ENCODE assay signal across 8 cellular contexts in the genomic region with DNA sequence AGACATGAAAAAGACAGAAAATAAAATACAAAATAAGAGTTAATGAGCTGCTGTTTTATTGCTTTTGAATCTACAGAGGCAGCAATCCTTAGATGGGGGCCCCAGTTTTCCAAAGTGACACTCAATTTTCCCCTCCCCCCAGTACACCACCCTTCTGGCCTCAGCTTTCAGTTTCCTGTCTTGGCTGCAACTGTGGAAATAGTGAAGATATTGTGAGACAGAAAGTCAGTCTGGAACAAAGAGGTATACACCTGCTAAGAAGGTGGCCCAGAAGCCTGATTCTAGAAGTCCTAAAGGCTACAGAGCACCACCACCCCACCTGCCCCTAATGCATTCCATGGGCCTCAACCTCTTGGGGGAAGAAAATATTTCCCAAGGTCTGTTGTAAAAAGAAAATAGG. TPM values are rescaled to one million over a fixed set of nuclear protein-coding genes. Genes with fewer than 3 reads are reported as not detected.
DNase-seq lines count a peak whose midpoint lies in the region; ATAC-seq and TF ChIP-seq lines count a peak whose summit lies in the region.

No MANE protein-coding gene starts in this region.

- no peak overlapping the region for H3K9ac ChIP-seq in DND-41 (ENCODE audit: low read depth, low read length)

- H3K4me1 ChIP-seq in DND-41 (ENCODE audit: insufficient read depth, low read length), result peaks cover 13% of the 10 kb centered on the region

- H3K27ac Mint-ChIP-seq in brain (peak overlapping the region; percentile 64 to 99 (median 93)), nephron progenitor cell (no peak overlapping the region)

- H3K9me3 Mint-ChIP-seq in brain (no peaks in the 10 kb centered on the region), nephron progenitor cell (no peaks in the 10 kb centered on the region)

- H3K4me3 ChIP-seq in DND-41 (ENCODE audit: low read depth in 1 of 2, low read length in 2 of 2), result no peak overlapping the region

- no peak overlapping the region for H3K27ac ChIP-seq in DND-41 (ENCODE audit: low read length)

- H3K27me3 Mint-ChIP-seq in brain, result peaks cover 15% of the 10 kb centered on the region
- H3K27me3 Mint-ChIP-seq in nephron progenitor cell (ENCODE audit: low read depth, poor library complexity), result no peaks in the 10 kb centered on the region

- H3K4me2 ChIP-seq in DND-41 (ENCODE audit: insufficient read depth, low read length), result no peak overlapping the region

- ATAC-seq in DND-41 (ENCODE audit: insufficient read depth, low read depth), result peak; percentile 53; the same call in 2 of the 3 replicates
- no peak for ATAC-seq in GM18873 (IDR thresholded peaks at IDR 0.05; ENCODE audit: low FRiP score, unreplicated experiment)

- H2AFZ ChIP-seq in DND-41 (ENCODE audit: low read depth, low read length), result no peak overlapping the region

- no peaks in the 10 kb centered on the region for H4K20me1 ChIP-seq in DND-41 (ENCODE audit: insufficient read depth, low read length)

- no peaks in the 10 kb centered on the region for H3K9me3 ChIP-seq in DND-41 (ENCODE audit: insufficient read depth, low read length, severe bottlenecking)

- no peak for TF ChIP-seq CTCF in DND-41 (IDR thresholded peaks at IDR 0.05; ENCODE audit: borderline replicate concordance, extremely low read depth, low read length, poor library complexity, severe bottlenecking)
- TF ChIP-seq CTCF in brain (conservative IDR thresholded peaks at IDR 0.05), result no peak
- no peak for TF ChIP-seq CTCF in nephron progenitor cell (IDR thresholded peaks at IDR 0.05)

- H3K4me1 Mint-ChIP-seq in brain, result peaks cover 62% of the 10 kb centered on the region
- peaks cover 63% of the 10 kb centered on the region for H3K4me1 Mint-ChIP-seq in nephron progenitor cell

- H3K36me3 ChIP-seq in DND-41 (ENCODE audit: insufficient read depth, low read length), result no peaks in the 10 kb centered on the region

- H3K4me3 Mint-ChIP-seq in brain, result peak overlapping the region; percentile 18 to 92 (median 82)
- peak overlapping the region; percentile 84 for H3K4me3 Mint-ChIP-seq in nephron progenitor cell

- no peak for DNase-seq in DND-41
- peak; percentile 17 to 29 for DNase-seq in Kasumi-1 (lab: John Stamatoyannopoulos, UW)
- DNase-seq in nephron progenitor cell, result no peak
- no peak for DNase-seq in NCI-H510A (lab: John Stamatoyannopoulos, UW)
- no peak for DNase-seq in anterior cingulate cortex (lab: John Stamatoyannopoulos, UW)
- no peak for DNase-seq in RKO (ENCODE audit: low spot score)

- H3K27me3 ChIP-seq in DND-41 (ENCODE audit: insufficient read depth, low read length, poor library complexity), result no peaks in the 10 kb centered on the region

- no peaks in the 10 kb centered on the region for H3K79me2 ChIP-seq in DND-41 (ENCODE audit: insufficient read depth, low read length)

- H3K36me3 Mint-ChIP-seq in brain (no peaks in the 10 kb centered on the region), nephron progenitor cell (ENCODE audit: low read depth) (no peaks in the 10 kb centered on the region)

RNA-seq across cellular contexts. Expression of a gene that starts 1.1 kb away (rescaled TPM):
- polyA plus RNA-seq in brain (ENCODE audit: insufficient read depth, low read depth, low replicate concordance), result 2.5 TPM

RNA-seq across cellular contexts. Expression of a gene that starts 10.2 kb away (rescaled TPM):
- 109 TPM for polyA plus RNA-seq in brain (ENCODE audit: insufficient read depth, low read depth, low replicate concordance)

RNA-seq across cellular contexts. Expression of a gene that starts 20.1 kb away (rescaled TPM):
- polyA plus RNA-seq in brain (ENCODE audit: insufficient read depth, low read depth, low replicate concordance), result 112 TPM

RNA-seq across cellular contexts. Expression of a gene that starts 38.4 kb away (rescaled TPM):
- 39.0 TPM for polyA plus RNA-seq in brain (ENCODE audit: insufficient read depth, low read depth, low replicate concordance)

Comparison
In these comparisons a context has a peak if more than half of its experiments do, and no peak if none do; other contexts are left out.
1. DNase-seq: peak in Kasumi-1 (2 of 2); none in DND-41 (single experiment), nephron progenitor cell (single experiment), NCI-H510A (single experiment), anterior cingulate cortex (0 of 58) and RKO (single experiment).